In the genomic region with DNA sequence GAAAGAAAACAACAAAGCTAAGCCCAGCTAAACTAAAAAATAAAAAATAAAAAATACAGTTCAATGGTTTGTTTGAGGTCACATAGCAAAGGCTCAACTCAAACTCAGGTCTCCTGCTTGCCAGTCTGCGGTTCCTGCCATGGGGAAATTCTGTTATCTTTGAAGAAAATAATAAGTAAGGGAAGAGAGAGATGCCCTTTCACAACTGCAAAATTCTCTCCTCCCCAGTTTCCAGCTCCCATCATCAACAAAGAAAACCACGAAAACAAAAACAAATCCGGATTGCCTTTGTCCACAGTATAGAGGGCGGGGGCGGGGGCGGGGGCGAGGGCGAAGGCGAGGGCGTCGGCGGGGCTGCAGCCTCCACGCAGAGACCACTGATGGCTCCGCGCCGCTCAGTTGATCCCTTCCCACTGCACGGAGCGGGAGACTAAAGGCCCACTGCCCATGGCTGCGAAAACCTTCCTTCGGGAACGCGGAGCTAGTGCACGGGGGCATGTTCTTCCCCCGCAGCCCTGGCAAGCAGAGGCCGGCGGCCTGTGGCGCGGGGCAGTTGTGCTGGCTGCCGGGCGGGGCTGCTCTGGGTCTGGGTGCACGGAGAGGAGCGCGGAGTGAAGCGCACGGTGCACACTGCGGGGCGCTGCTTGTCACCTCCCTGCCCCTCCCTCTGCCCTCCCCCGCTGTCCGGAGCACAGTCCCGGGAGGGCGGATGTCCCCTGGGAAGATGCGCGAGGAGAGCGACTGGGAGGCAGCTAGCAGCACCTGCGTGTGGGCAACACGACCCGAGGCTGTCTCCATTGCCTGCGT, we compare ENCODE assay signal across 1 cellular context.
TF ChIP-seq lines count a peak whose summit lies in the region.

No MANE protein-coding gene starts in this region.

TF ChIP-seq in K562, 482 proteins besides CTCF, POLR2A, EP300 and RAD21 (continued from another document and continues in another):
- TF ChIP-seq CBX3 (IDR thresholded peaks at IDR 0.05; ENCODE audit: borderline replicate concordance in 1 of 2, low read length in 2 of 2), result peak in 1 of 2 experiments; percentile 75; a peak in 1 of 3 replicates
- TF ChIP-seq EGR1 (conservative IDR thresholded peaks at IDR 0.05), result peak; percentile 88
- TF ChIP-seq CHAMP1 (IDR thresholded peaks at IDR 0.05), result peak; percentile 53; the same call in 1 of the 2 replicates
- TF ChIP-seq CBX1 (IDR thresholded peaks at IDR 0.05; ENCODE audit: low read depth), result peak; percentile 50; the same call in 1 of the 2 replicates
- no peak for TF ChIP-seq U2AF1 (optimal IDR thresholded peaks at IDR 0.05; ENCODE audit: low read depth, low read length)
- TF ChIP-seq ETV1 (tag; conservative IDR thresholded peaks at IDR 0.05; ENCODE audit: low read depth), result peak; percentile 50; the same call in 1 of the 2 replicates
- no peak for TF ChIP-seq FOXJ2 (tag; IDR thresholded peaks at IDR 0.05)
- TF ChIP-seq SOX6 (IDR thresholded peaks at IDR 0.05), result peak; percentile 63; the same call in 1 of the 2 replicates
- peak; percentile 80 for TF ChIP-seq RBFOX2 (IDR thresholded peaks at IDR 0.05; ENCODE audit: low read depth, low read length)
- peak; percentile 42 to 65 for TF ChIP-seq E2F6 (IDR thresholded peaks at IDR 0.05; ENCODE audit: borderline replicate concordance in 1 of 2, extremely low read depth in 1 of 2, insufficient read depth in 1 of 2, insufficient read length in 1 of 2, low read depth in 1 of 2, low read length in 1 of 2, poor library complexity in 1 of 2, severe bottlenecking in 1 of 2)
- TF ChIP-seq ATF1 (CRISPR knock-in tag; IDR thresholded peaks at IDR 0.05), result no peak
- peak; percentile 65 for TF ChIP-seq ATF1 (tag; IDR thresholded peaks at IDR 0.05)
- no peak for TF ChIP-seq SRSF3 (IDR thresholded peaks at IDR 0.05; ENCODE audit: insufficient read depth, low read length)
- TF ChIP-seq, protein P1, sequence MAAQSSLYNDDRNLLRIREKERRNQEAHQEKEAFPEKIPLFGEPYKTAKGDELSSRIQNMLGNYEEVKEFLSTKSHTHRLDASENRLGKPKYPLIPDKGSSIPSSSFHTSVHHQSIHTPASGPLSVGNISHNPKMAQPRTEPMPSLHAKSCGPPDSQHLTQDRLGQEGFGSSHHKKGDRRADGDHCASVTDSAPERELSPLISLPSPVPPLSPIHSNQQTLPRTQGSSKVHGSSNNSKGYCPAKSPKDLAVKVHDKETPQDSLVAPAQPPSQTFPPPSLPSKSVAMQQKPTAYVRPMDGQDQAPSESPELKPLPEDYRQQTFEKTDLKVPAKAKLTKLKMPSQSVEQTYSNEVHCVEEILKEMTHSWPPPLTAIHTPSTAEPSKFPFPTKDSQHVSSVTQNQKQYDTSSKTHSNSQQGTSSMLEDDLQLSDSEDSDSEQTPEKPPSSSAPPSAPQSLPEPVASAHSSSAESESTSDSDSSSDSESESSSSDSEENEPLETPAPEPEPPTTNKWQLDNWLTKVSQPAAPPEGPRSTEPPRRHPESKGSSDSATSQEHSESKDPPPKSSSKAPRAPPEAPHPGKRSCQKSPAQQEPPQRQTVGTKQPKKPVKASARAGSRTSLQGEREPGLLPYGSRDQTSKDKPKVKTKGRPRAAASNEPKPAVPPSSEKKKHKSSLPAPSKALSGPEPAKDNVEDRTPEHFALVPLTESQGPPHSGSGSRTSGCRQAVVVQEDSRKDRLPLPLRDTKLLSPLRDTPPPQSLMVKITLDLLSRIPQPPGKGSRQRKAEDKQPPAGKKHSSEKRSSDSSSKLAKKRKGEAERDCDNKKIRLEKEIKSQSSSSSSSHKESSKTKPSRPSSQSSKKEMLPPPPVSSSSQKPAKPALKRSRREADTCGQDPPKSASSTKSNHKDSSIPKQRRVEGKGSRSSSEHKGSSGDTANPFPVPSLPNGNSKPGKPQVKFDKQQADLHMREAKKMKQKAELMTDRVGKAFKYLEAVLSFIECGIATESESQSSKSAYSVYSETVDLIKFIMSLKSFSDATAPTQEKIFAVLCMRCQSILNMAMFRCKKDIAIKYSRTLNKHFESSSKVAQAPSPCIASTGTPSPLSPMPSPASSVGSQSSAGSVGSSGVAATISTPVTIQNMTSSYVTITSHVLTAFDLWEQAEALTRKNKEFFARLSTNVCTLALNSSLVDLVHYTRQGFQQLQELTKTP (IDR thresholded peaks at IDR 0.05; ENCODE audit: low read depth in 1 of 2, partially characterized antibody in 2 of 2), result peak in 1 of 2 experiments; percentile 27
- TF ChIP-seq NRF1 (conservative IDR thresholded peaks at IDR 0.05 in 1 of 2, IDR thresholded peaks at IDR 0.05 in 1 of 2), result peak; percentile 80 to 84
- peak; percentile 43; the same call in 1 of the 2 replicates for TF ChIP-seq EP400 (IDR thresholded peaks at IDR 0.05)
- TF ChIP-seq ARID1B (IDR thresholded peaks at IDR 0.05), result peak; percentile 50
- TF ChIP-seq ATF4 (CRISPR knock-in tag; IDR thresholded peaks at IDR 0.05), result no peak
- no peak for TF ChIP-seq FOXP4 (CRISPR knock-in tag; IDR thresholded peaks at IDR 0.05; ENCODE audit: borderline replicate concordance)
- peak; percentile 41 to 81; a peak in 1 of 4 replicates for TF ChIP-seq UBTF (IDR thresholded peaks at IDR 0.05; ENCODE audit: borderline replicate concordance in 1 of 2, low read depth in 2 of 2, low read length in 2 of 2)
- TF ChIP-seq TEAD4 (IDR thresholded peaks at IDR 0.05; ENCODE audit: low read length), result peak; percentile 22; the same call in 1 of the 2 replicates
- no peak for TF ChIP-seq TEAD4 (CRISPR knock-in tag; IDR thresholded peaks at IDR 0.05; ENCODE audit: borderline replicate concordance)
- no peak for TF ChIP-seq ZNF764 (CRISPR knock-in tag; IDR thresholded peaks at IDR 0.05; ENCODE audit: low read depth)
- TF ChIP-seq SETDB1 (IDR thresholded peaks at IDR 0.05; ENCODE audit: low read length), result peak; percentile 39
- TF ChIP-seq NFE2L1 (tag; IDR thresholded peaks at IDR 0.05; ENCODE audit: borderline replicate concordance, low read depth), result no peak
- TF ChIP-seq ZNF24 (IDR thresholded peaks at IDR 0.05), result peak; percentile 53
- peak; percentile 44 for TF ChIP-seq CTCFL (IDR thresholded peaks at IDR 0.05; ENCODE audit: borderline replicate concordance, insufficient read depth, low read depth, low read length, poor library complexity, severe bottlenecking)
- peak; percentile 66 for TF ChIP-seq HNRNPLL (IDR thresholded peaks at IDR 0.05; ENCODE audit: low read depth, low read length, poor library complexity, severe bottlenecking)
- TF ChIP-seq KDM1A (IDR thresholded peaks at IDR 0.05), result peak in 1 of 2 experiments; percentile 70; a peak in 2 of 4 replicates
- TF ChIP-seq TAF15 (IDR thresholded peaks at IDR 0.05; ENCODE audit: low read depth, low read length), result no peak
- 0 out of 2 replicates have a peak, but pooled peaks have one; percentile 39 for TF ChIP-seq RNF2 (IDR thresholded peaks at IDR 0.05)
- TF ChIP-seq YY1 (IDR thresholded peaks at IDR 0.05; ENCODE audit: borderline replicate concordance in 1 of 3, control insufficient read depth in 1 of 3, extremely low read depth in 1 of 3, insufficient read depth in 3 of 3, insufficient read length in 1 of 3, insufficient replicate concordance in 2 of 3, low read depth in 1 of 3, low read length in 2 of 3), result peak in 2 of 3 experiments; percentile 33 to 46
- TF ChIP-seq CXXC5 (CRISPR knock-in tag; IDR thresholded peaks at IDR 0.05), result peak; percentile 84
- 0 out of 2 replicates have a peak, but pooled peaks have one; percentile 48 for TF ChIP-seq TARDBP (IDR thresholded peaks at IDR 0.05)
- 0 out of 2 replicates have a peak, but pooled peaks have one; percentile 39 for TF ChIP-seq XRCC5 (IDR thresholded peaks at IDR 0.05; ENCODE audit: low read depth, low read length)
- no peak for TF ChIP-seq NELFE (IDR thresholded peaks at IDR 0.05; ENCODE audit: insufficient read depth, insufficient read length)
- TF ChIP-seq MEIS2 (IDR thresholded peaks at IDR 0.05; ENCODE audit: partially characterized antibody), result peak; percentile 14
- TF ChIP-seq MTA3 (IDR thresholded peaks at IDR 0.05; ENCODE audit: borderline replicate concordance), result peak; percentile 86; the same call in 1 of the 2 replicates
- TF ChIP-seq, protein P2, sequence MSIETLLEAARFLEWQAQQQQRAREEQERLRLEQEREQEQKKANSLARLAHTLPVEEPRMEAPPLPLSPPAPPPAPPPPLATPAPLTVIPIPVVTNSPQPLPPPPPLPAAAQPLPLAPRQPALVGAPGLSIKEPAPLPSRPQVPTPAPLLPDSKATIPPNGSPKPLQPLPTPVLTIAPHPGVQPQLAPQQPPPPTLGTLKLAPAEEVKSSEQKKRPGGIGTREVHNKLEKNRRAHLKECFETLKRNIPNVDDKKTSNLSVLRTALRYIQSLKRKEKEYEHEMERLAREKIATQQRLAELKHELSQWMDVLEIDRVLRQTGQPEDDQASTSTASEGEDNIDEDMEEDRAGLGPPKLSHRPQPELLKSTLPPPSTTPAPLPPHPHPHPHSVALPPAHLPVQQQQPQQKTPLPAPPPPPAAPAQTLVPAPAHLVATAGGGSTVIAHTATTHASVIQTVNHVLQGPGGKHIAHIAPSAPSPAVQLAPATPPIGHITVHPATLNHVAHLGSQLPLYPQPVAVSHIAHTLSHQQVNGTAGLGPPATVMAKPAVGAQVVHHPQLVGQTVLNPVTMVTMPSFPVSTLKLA (conservative IDR thresholded peaks at IDR 0.05), result peak in 1 of 2 experiments; percentile 60; a peak in 2 of 4 replicates
- peak; percentile 99 for TF ChIP-seq MAZ (CRISPR knock-in tag; conservative IDR thresholded peaks at IDR 0.05 in 1 of 2, IDR thresholded peaks at IDR 0.05 in 1 of 2)
- TF ChIP-seq THRAP3 (IDR thresholded peaks at IDR 0.05; ENCODE audit: borderline replicate concordance), result no peak
- peak; percentile 82; the same call in 1 of the 2 replicates for TF ChIP-seq FOXP1 (CRISPR knock-in tag; IDR thresholded peaks at IDR 0.05)
